In genomic region chr13:110676511-110677204, GRCh38 we compare ENCODE assay signal across 8 cellular contexts. TPM values are rescaled to one million over a fixed set of nuclear protein-coding genes. Genes with fewer than 3 reads are reported as not detected.
DNase-seq lines count a peak whose midpoint lies in the region; ATAC-seq and TF ChIP-seq lines count a peak whose summit lies in the region.

No MANE protein-coding gene starts in this region.

- H3K9ac ChIP-seq in colonic mucosa (ENCODE audit: low read depth in 2 of 2, low read length in 2 of 2), result no peak overlapping the region

- H3K4me1 Mint-ChIP-seq in endothelial cell (ENCODE audit: unreplicated experiment), result no peaks in the 10 kb centered on the region

- no peak overlapping the region for H3K27ac Mint-ChIP-seq in endothelial cell (ENCODE audit: unreplicated experiment)

- ATAC-seq in GM19463 (IDR thresholded peaks at IDR 0.05; ENCODE audit: unreplicated experiment), result peak; percentile 60
- peak; percentile 88 for ATAC-seq in HG03432 (IDR thresholded peaks at IDR 0.05; ENCODE audit: unreplicated experiment)

- H3K4me3 ChIP-seq in colonic mucosa, result no peak overlapping the region
- H3K4me3 ChIP-seq in sigmoid colon, result no peak overlapping the region

- H3K36me3 ChIP-seq in colonic mucosa, result no peaks in the 10 kb centered on the region
- H3K36me3 ChIP-seq in sigmoid colon, result peaks cover 9 to 51% (median 28%) of the 10 kb centered on the region in 4 donors

- H3K27me3 ChIP-seq in colonic mucosa (no peaks in the 10 kb centered on the region), sigmoid colon (no peaks in the 10 kb centered on the region)

- DNase-seq in endothelial cell (ENCODE audit: low spot score), result no peak
- no peak for DNase-seq in colonic mucosa
- no peak for DNase-seq in HuH-7.5 (ENCODE audit: low spot score)
- no peak for DNase-seq in effector CD8-positive, alpha-beta T cell (lab: John Stamatoyannopoulos, UW)
- no peak for DNase-seq in sigmoid colon

- WGBS in sigmoid colon, 2 donors, result 75 to 91% methylated on average over 22 of the region's 22 CpGs

- no peaks in the 10 kb centered on the region for H3K9me3 ChIP-seq in colonic mucosa
- H3K9me3 ChIP-seq in sigmoid colon, result no peaks in the 10 kb centered on the region

- TF ChIP-seq CTCF in GM12872 (IDR thresholded peaks at IDR 0.05; ENCODE audit: insufficient read depth, low read depth, low read length) (peak; percentile 20; the same call in 1 of the 3 replicates), endothelial cell (IDR thresholded peaks at IDR 0.05; ENCODE audit: unreplicated experiment) (no peak), colonic mucosa (IDR thresholded peaks at IDR 0.05) (no peak), sigmoid colon (IDR thresholded peaks at IDR 0.05) (no peak)

- H3K4me3 Mint-ChIP-seq in endothelial cell (ENCODE audit: unreplicated experiment), result peak overlapping the region; percentile 25

- H3K36me3 Mint-ChIP-seq in endothelial cell (ENCODE audit: low read depth, unreplicated experiment), result peaks cover 32% of the 10 kb centered on the region

- H3K4me1 ChIP-seq in colonic mucosa, result no peaks in the 10 kb centered on the region
- no peaks in the 10 kb centered on the region for H3K4me1 ChIP-seq in sigmoid colon

- H3K27me3 Mint-ChIP-seq in endothelial cell (ENCODE audit: unreplicated experiment), result peaks cover 5% of the 10 kb centered on the region

- no peaks in the 10 kb centered on the region for H3K9me3 Mint-ChIP-seq in endothelial cell (ENCODE audit: unreplicated experiment)

- no peak for TF ChIP-seq POLR2A in sigmoid colon (IDR thresholded peaks at IDR 0.05)

- intact Hi-C loops in colonic mucosa (cut with DNase I) (no loop called here), sigmoid colon (cut with DNase I) (no loop called here)

- TF ChIP-seq EP300 in sigmoid colon (IDR thresholded peaks at IDR 0.05), result no peak

- H3K27ac ChIP-seq in colonic mucosa (no peak overlapping the region), sigmoid colon (peak overlapping the region in 1 of 4 donors; percentile 42)

RNA-seq across cellular contexts. Expression of gene CARS2, which starts 29.3 kb away (rescaled TPM):
- 36.0 TPM for total RNA-seq in endothelial cell (ENCODE audit: unreplicated experiment)
- 10 to 100 TPM; 43.0 to 82.6 TPM for total RNA-seq in colonic mucosa
- 10 to 100 TPM; 44.1 to 77.5 (median 46.7) TPM for total RNA-seq in sigmoid colon
- polyA plus RNA-seq in sigmoid colon, result 10 to 100 TPM; 35.4 to 75.9 (median 36.6) TPM

RNA-seq across cellular contexts. Expression of gene ING1, which starts 36.8 kb away (rescaled TPM):
- total RNA-seq in endothelial cell (ENCODE audit: unreplicated experiment), result 9.9 TPM
- total RNA-seq in colonic mucosa, result 10 to 100 TPM; 17.4 to 17.9 TPM
- total RNA-seq in sigmoid colon, result 10 to 100 TPM; 16.8 to 24.0 (median 21.9) TPM
- 10 to 100 TPM; 11.3 to 16.2 (median 15.4) TPM for polyA plus RNA-seq in sigmoid colon
